29 cellular contexts compared by ENCODE assay signal in the genomic region with DNA sequence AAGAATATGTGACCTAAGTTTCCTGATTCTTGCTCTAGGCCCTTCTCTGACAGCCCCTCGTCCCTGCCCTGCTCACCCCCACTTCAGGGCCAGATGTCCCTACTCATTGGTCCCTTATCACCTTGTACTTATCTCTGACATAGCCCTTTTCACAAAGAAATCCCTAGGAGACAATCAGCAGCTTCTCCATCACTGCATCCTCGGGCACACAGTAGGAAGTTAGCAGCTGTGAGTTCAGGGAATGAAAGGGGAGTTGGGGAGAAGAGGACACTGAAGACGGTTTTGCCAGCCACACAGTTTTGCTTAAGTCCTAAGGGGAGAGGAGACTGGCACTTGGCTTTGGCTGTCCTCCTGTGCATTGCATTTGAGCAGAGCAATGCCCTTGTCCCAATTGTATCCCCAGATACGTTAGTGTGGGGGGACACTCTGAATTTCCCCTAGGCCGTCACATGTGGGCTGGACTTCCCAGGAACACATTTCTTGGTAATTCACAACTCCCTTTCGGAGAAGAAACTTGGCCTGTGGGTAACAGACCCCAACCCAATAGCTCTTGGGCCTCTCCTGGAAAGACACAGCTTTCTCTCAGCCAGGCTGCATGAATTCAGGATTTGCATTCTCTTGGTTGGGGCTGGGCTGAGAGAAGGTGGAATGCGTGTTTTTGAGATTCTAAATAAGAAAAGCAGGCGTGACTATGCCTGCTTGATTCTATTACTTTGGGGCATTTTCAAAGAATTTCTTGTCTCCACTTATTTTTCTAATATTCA.
"Had no signal": no experiment of that assay in that cellular context is flagged by ENCODE, and none has a peak within 500 bp of the region (broad histone marks: within the 10 kb centered on the region; RNA-seq: fewer than 3 reads in every experiment).

No MANE protein-coding gene starts in this region.

- DNase-seq: activated B cell treated with CpG ODN at 0.5 μM for 24 hours; activated CD4-positive, alpha-beta T cell treated with anti-CD3 and anti-CD28 coated beads, Interleukin-2, amount 50 U/mL, for 1 hour; activated CD8-positive, alpha-beta T cell treated with anti-CD3 and anti-CD28 coated beads for 36 hours; activated gamma-delta T cell treated with Interleukin-2 at 50 U/mL for 16 hours; activated naive CD4-positive, alpha-beta T cell treated with anti-CD3 and anti-CD28 coated beads, Interleukin-2, amount 50 U/mL, for 16 hours; activated T-cell treated with anti-CD3 and anti-CD28 coated beads, Interleukin-2, amount 50 U/mL, for 4 hours; amniotic stem cell; dermis blood vessel endothelial cell; effector CD4-positive, alpha-beta T cell; left lung; nucleus accumbens; right cardiac atrium; stimulated activated CD4-positive, alpha-beta T cell treated with anti-CD3 and anti-CD28 coated beads, Interleukin-15, amount 100 ng/mL, for 24 hours; stimulated activated CD4-positive, alpha-beta T cell treated with anti-CD3 and anti-CD28 coated beads, Interleukin-2, amount 100 ng/mL, for 24 hours; stimulated activated naive B cell treated with anti-CD40 and anti-IgM and Interleukin-4, amounts not matched to agents 10 μg/mL and 1 μg/mL and 100 μg/mL, for 72 hours; stomach; T-helper 17 cell; T1000; thyroid gland; upper lobe of right lung had no signal

- H3K9ac ChIP-seq: parathyroid adenoma had no signal

- H3K27me3 Mint-ChIP-seq: activated B cell treated with CpG ODN at 0.5 μM for 24 hours; activated CD8-positive, alpha-beta T cell treated with anti-CD3 and anti-CD28 coated beads for 36 hours; activated T-helper 17 cell treated with anti-CD3 and anti-CD28 coated beads, Interleukin-2, amount 50 U/mL, for 72 hours; stimulated activated naive B cell treated with anti-CD40 and anti-IgM and Interleukin-4, amounts not matched to agents 10 μg/mL and 1 μg/mL and 100 μg/mL, for 72 hours; T-helper 17 cell had no signal

- H3K27me3 ChIP-seq: breast epithelium, hepatocyte, left lung, stomach, thyroid gland, upper lobe of right lung had no signal

- H3K4me1 ChIP-seq: breast epithelium, left lung, parathyroid adenoma, stomach, upper lobe of right lung had no signal

- H3K4me1 Mint-ChIP-seq: activated B cell treated with CpG ODN at 0.5 μM for 24 hours had no signal

- H3K36me3 ChIP-seq: breast epithelium, left lung, stomach, thyroid gland, upper lobe of right lung had no signal

- H3K27ac ChIP-seq: breast epithelium, epithelial cell of prostate, hepatocyte, left lung, parathyroid adenoma, stomach, thyroid gland, upper lobe of right lung had no signal

- H3K79me2 ChIP-seq: hepatocyte, parathyroid adenoma had no signal

- FAIRE-seq: colon, frontal cortex, islet of Langerhans had no signal

- H3K4me3 ChIP-seq: breast epithelium, hepatocyte, left lung, lung, stomach, thyroid gland, upper lobe of right lung had no signal

- H2AFZ ChIP-seq: hepatocyte, parathyroid adenoma had no signal

- H3K4me3 Mint-ChIP-seq: activated B cell treated with CpG ODN at 0.5 μM for 24 hours; activated CD8-positive, alpha-beta T cell treated with anti-CD3 and anti-CD28 coated beads for 36 hours; activated T-cell treated with anti-CD3 and anti-CD28 coated beads, Interleukin-2, amount 50 U/mL, for 4 hours; activated T-helper 17 cell treated with anti-CD3 and anti-CD28 coated beads, Interleukin-2, amount 50 U/mL, for 72 hours; stimulated activated naive B cell treated with anti-CD40 and anti-IgM and Interleukin-4, amounts not matched to agents 10 μg/mL and 1 μg/mL and 100 μg/mL, for 72 hours; T-helper 17 cell had no signal

- H3K9me3 Mint-ChIP-seq: activated B cell treated with CpG ODN at 0.5 μM for 24 hours; activated T-helper 17 cell treated with anti-CD3 and anti-CD28 coated beads, Interleukin-2, amount 50 U/mL, for 72 hours; stimulated activated naive B cell treated with anti-CD40 and anti-IgM and Interleukin-4, amounts not matched to agents 10 μg/mL and 1 μg/mL and 100 μg/mL, for 72 hours had no signal

- H3K4me2 ChIP-seq: hepatocyte had no signal

- H3K9me3 ChIP-seq: breast epithelium, left lung, stomach, thyroid gland, upper lobe of right lung had no signal

- H3K27ac Mint-ChIP-seq: activated B cell treated with CpG ODN at 0.5 μM for 24 hours; activated CD8-positive, alpha-beta T cell treated with anti-CD3 and anti-CD28 coated beads for 36 hours; activated T-helper 17 cell treated with anti-CD3 and anti-CD28 coated beads, Interleukin-2, amount 50 U/mL, for 72 hours; stimulated activated naive B cell treated with anti-CD40 and anti-IgM and Interleukin-4, amounts not matched to agents 10 μg/mL and 1 μg/mL and 100 μg/mL, for 72 hours; T-helper 17 cell had no signal
